Comparison of ENCODE assay signal across 18 cellular contexts in the genomic region with DNA sequence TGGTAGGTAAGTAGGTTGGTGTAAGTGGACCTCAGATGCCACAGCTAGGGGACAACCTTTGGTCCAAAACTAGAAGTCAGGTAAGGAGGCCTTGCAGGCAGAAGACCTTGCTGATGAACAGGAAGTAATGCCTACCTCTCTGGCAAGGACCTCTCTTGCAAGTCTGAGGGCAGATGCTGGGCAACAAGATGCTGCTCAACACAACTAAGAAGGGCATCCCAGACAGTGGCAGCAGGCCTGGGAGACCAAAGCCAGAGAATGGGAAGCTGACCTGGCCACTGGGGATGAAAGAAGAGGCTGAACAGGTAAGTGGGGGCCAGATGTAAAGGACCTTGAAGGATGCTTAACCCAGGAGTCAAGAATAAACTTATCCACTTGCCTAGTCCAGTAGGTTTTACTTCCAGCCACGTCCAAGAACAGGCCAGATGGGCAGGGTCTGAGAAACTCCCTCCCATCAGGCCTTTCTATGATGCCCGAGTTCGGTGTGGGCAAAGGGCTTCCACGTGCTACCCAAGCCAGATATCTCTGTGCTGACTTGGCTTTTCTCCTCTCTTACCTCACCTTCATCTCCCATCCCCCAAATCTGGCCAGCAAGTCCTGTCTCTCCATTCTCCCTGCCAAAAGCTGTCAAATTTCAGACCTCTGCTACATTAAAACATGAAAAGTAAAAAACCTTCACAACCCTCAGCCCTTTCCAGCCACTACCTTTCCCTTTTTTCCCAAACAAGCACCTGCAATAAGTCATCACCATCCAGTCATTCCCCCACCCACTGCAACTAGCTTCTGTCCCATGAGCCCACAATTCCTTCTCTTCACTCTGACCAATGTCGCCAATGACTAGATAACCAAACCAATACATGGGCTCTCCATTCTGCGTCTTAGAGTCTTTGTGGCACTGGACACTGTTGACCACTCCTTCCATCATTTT. TPM values are rescaled to one million over a fixed set of nuclear protein-coding genes. Genes with fewer than 3 reads are reported as not detected.
DNase-seq lines count a peak whose midpoint lies in the region; ATAC-seq and TF ChIP-seq lines count a peak whose summit lies in the region.
"Had no signal": no experiment of that assay in that cellular context is flagged by ENCODE, and none has a peak within 500 bp of the region (broad histone marks: within the 10 kb centered on the region; RNA-seq: fewer than 3 reads in every experiment).

No MANE protein-coding gene starts in this region.

- no peak overlapping the region for H3K4me3 ChIP-seq in HCT116 (replicated peaks in 1 of 2; ENCODE audit: low read depth in 1 of 2, low read length in 2 of 2)
- no peak overlapping the region for H3K4me3 ChIP-seq in foreskin fibroblast (ENCODE audit: low read depth in 1 of 2, low read length in 2 of 2)
- H3K4me3 ChIP-seq: A549, PC-9 had no signal

- peaks cover 3% of the 10 kb centered on the region; the same call in 1 of the 2 replicates for H4K20me1 ChIP-seq in HCT116 (ENCODE audit: insufficient read depth)

- H3K4me3 Mint-ChIP-seq in activated T-cell treated with anti-CD3 and anti-CD28 coated beads, Interleukin-2, amount 50 U/mL, for 24 hours, result no peak overlapping the region
- H3K4me3 Mint-ChIP-seq in activated T-cell treated with anti-CD3 and anti-CD28 coated beads, Interleukin-2, amount 50 U/mL, for 4 hours, result no peak overlapping the region
- H3K4me3 Mint-ChIP-seq in brain, result no peak overlapping the region
- no peak overlapping the region for H3K4me3 Mint-ChIP-seq in nephron progenitor cell
- H3K4me3 Mint-ChIP-seq: CD14-positive monocyte; dendritic cell treated with granulocyte-macrophage colony-stimulating factor and Interleukin-4, amounts not matched to agents 40 ng/mL and 50 ng/mL, for 4 days had no signal

- H3K36me3 Mint-ChIP-seq in activated T-cell treated with anti-CD3 and anti-CD28 coated beads, Interleukin-2, amount 50 U/mL, for 24 hours (ENCODE audit: low read depth), result peaks cover 72% of the 10 kb centered on the region
- peaks cover 43% of the 10 kb centered on the region for H3K36me3 Mint-ChIP-seq in activated T-cell treated with anti-CD3 and anti-CD28 coated beads, Interleukin-2, amount 50 U/mL, for 4 hours (ENCODE audit: insufficient read depth)
- H3K36me3 Mint-ChIP-seq in brain (peaks cover 72% of the 10 kb centered on the region), nephron progenitor cell (ENCODE audit: low read depth) (peaks cover 85% of the 10 kb centered on the region)

- H3K79me2 ChIP-seq in HCT116 (ENCODE audit: insufficient read depth, low read length), result no peaks in the 10 kb centered on the region

- ATAC-seq in activated T-cell treated with anti-CD3 and anti-CD28 coated beads, Interleukin-2, amount 50 U/mL, for 4 hours, result no peak
- no peak for ATAC-seq in HCT116
- ATAC-seq: stimulated activated naive CD8-positive, alpha-beta T cell treated with anti-CD3 and anti-CD28 coated beads, Interleukin-15, Interleukin-2, amounts not matched to agents 100 U/mL and 50 U/mL, for 24 hours had no signal

- intact Hi-C loops in HCT116 (cut with micrococcal nuclease), result no loop called here

- no peak overlapping the region for H3K4me2 ChIP-seq in HCT116 (ENCODE audit: low read length)
- H3K4me2 ChIP-seq: A549, PC-9 had no signal

- RAD21 ChIA-PET in HCT116 (lab: Charles Lee; ENCODE audit: low non-redundant PET in 1 of 2, low total read pairs in 2 of 2, uncharacterized antibody in 2 of 2, unreplicated experiment in 2 of 2), result no interaction called here

- no peak overlapping the region for H2AFZ ChIP-seq in HCT116 (ENCODE audit: low read depth, low read length, poor library complexity, severe bottlenecking)
- H2AFZ ChIP-seq: PC-9 had no signal

- no peak overlapping the region for H3K27ac ChIP-seq in HCT116 (ENCODE audit: low read depth, low read length)
- H3K27ac ChIP-seq: A549, neutrophil, PC-9 had no signal

- no peak for DNase-seq in activated T-cell treated with anti-CD3 and anti-CD28 coated beads, Interleukin-2, amount 50 U/mL, for 24 hours
- no peak for DNase-seq in activated T-cell treated with anti-CD3 and anti-CD28 coated beads, Interleukin-2, amount 50 U/mL, for 4 hours
- DNase-seq in HCT116 (ENCODE audit: low read depth, low spot score) (no peak), nephron progenitor cell (no peak), foreskin fibroblast (no peak), Ammon's horn (ENCODE audit: low spot score) (no peak), NOMO-1 (lab: John Stamatoyannopoulos, UW; ENCODE audit: unreplicated experiment in 2 of 2) (no peak)
- DNase-seq: erythroblast; mesenchymal stem cell; NCI-H1105 treated with DMSO at 0.1 percent for 48 hours; PC-9; stimulated activated CD4-positive, alpha-beta T cell treated with anti-CD3 and anti-CD28 coated beads, Interleukin-15, amount 100 ng/mL, for 24 hours; stimulated activated naive CD8-positive, alpha-beta T cell treated with anti-CD3 and anti-CD28 coated beads, Interleukin-15, Interleukin-2, amounts not matched to agents 100 U/mL and 50 U/mL, for 24 hours had no signal

- H3K36me3 ChIP-seq in HCT116 (ENCODE audit: control insufficient read depth in 1 of 2, insufficient read depth in 2 of 2, low read length in 2 of 2), result peaks cover 28 to 45% of the 10 kb centered on the region in 2 experiments

- TF ChIP-seq RAD21 in HCT116 (IDR thresholded peaks at IDR 0.05; ENCODE audit: low read depth), result no peak

- peaks cover 7% of the 10 kb centered on the region for H3K4me1 Mint-ChIP-seq in activated T-cell treated with anti-CD3 and anti-CD28 coated beads, Interleukin-2, amount 50 U/mL, for 24 hours (ENCODE audit: low read depth)
- H3K4me1 Mint-ChIP-seq in activated T-cell treated with anti-CD3 and anti-CD28 coated beads, Interleukin-2, amount 50 U/mL, for 4 hours (ENCODE audit: low read depth), result peaks cover 3% of the 10 kb centered on the region
- H3K4me1 Mint-ChIP-seq in brain, result peaks cover 5% of the 10 kb centered on the region
- no peaks in the 10 kb centered on the region for H3K4me1 Mint-ChIP-seq in nephron progenitor cell
- H3K4me1 Mint-ChIP-seq: CD14-positive monocyte had no signal

- CTCF ChIA-PET in HCT116 (lab: Charles Lee), result interaction anchor here (1.2 to 3.0 kb wide), 2 partner anchors 7 to 9 kb away, joined by 3 to 10 read pairs; no protein-coding TSS in a partner anchor

- no peaks in the 10 kb centered on the region for H3K9me3 ChIP-seq in HCT116 (ENCODE audit: control insufficient read depth in 1 of 2, insufficient read depth in 1 of 2, low read depth in 1 of 2, low read length in 2 of 2)
- H3K9me3 ChIP-seq: A549, neutrophil had no signal

- no peaks in the 10 kb centered on the region for H3K9me2 ChIP-seq in HCT116 (ENCODE audit: insufficient read depth)

- no peak for TF ChIP-seq POLR2A in HCT116 (IDR thresholded peaks at IDR 0.05; ENCODE audit: borderline replicate concordance, extremely low read depth, insufficient read depth, insufficient read length)

- H3K27ac Mint-ChIP-seq in activated T-cell treated with anti-CD3 and anti-CD28 coated beads, Interleukin-2, amount 50 U/mL, for 24 hours, result peak overlapping the region; percentile 63
- peak overlapping the region in 3 of 5 experiments; percentile 13 to 82 (median 14) for H3K27ac Mint-ChIP-seq in brain
- peak overlapping the region; percentile 43 for H3K27ac Mint-ChIP-seq in nephron progenitor cell

- H3K4me1 ChIP-seq in HCT116 (ENCODE audit: control insufficient read depth in 1 of 2, insufficient read depth in 2 of 2, low read length in 2 of 2), result no peaks in the 10 kb centered on the region
- H3K4me1 ChIP-seq: A549 had no signal

- BruUV-seq in HCT116 (replicated peaks; lab: Mats Ljungman, UMichigan), result no TSS peak

- H3K27me3 Mint-ChIP-seq in activated T-cell treated with anti-CD3 and anti-CD28 coated beads, Interleukin-2, amount 50 U/mL, for 24 hours, result no peaks in the 10 kb centered on the region
- no peaks in the 10 kb centered on the region for H3K27me3 Mint-ChIP-seq in activated T-cell treated with anti-CD3 and anti-CD28 coated beads, Interleukin-2, amount 50 U/mL, for 4 hours (ENCODE audit: low read depth)
- H3K27me3 Mint-ChIP-seq in brain (peaks cover 3% of the 10 kb centered on the region), nephron progenitor cell (ENCODE audit: low read depth, poor library complexity) (no peaks in the 10 kb centered on the region)
- H3K27me3 Mint-ChIP-seq: dendritic cell treated with granulocyte-macrophage colony-stimulating factor and Interleukin-4, amounts not matched to agents 40 ng/mL and 50 ng/mL, for 4 days had no signal

- H3K27me3 ChIP-seq in HCT116 (ENCODE audit: insufficient read depth, low read length), result no peaks in the 10 kb centered on the region
- H3K27me3 ChIP-seq: neutrophil had no signal

- POLR2A ChIA-PET in HCT116 (lab: Charles Lee), result no interaction called here

- H3K9ac ChIP-seq in HCT116 (ENCODE audit: low read length), result no peak overlapping the region

- peaks cover 2% of the 10 kb centered on the region for H3K9me3 Mint-ChIP-seq in activated T-cell treated with anti-CD3 and anti-CD28 coated beads, Interleukin-2, amount 50 U/mL, for 24 hours
- no peaks in the 10 kb centered on the region for H3K9me3 Mint-ChIP-seq in activated T-cell treated with anti-CD3 and anti-CD28 coated beads, Interleukin-2, amount 50 U/mL, for 4 hours
- H3K9me3 Mint-ChIP-seq in brain, result peaks cover 0 to 5% (median 0%) of the 10 kb centered on the region in 5 experiments
- peaks cover 16% of the 10 kb centered on the region for H3K9me3 Mint-ChIP-seq in nephron progenitor cell
- H3K9me3 Mint-ChIP-seq: dendritic cell treated with granulocyte-macrophage colony-stimulating factor and Interleukin-4, amounts not matched to agents 40 ng/mL and 50 ng/mL, for 4 days had no signal

- TF ChIP-seq CTCF in HCT116 (IDR thresholded peaks at IDR 0.05 in 2 of 3, conservative IDR thresholded peaks at IDR 0.05 in 1 of 3; ENCODE audit: borderline replicate concordance in 1 of 3, insufficient read depth in 1 of 3, low read depth in 2 of 3, low read length in 2 of 3), result no peak
- TF ChIP-seq CTCF in brain (conservative IDR thresholded peaks at IDR 0.05), result no peak
- TF ChIP-seq CTCF in nephron progenitor cell (IDR thresholded peaks at IDR 0.05), result no peak
- TF ChIP-seq CTCF in foreskin fibroblast (IDR thresholded peaks at IDR 0.05; ENCODE audit: low read depth, low read length), result no peak

TF ChIP-seq in HCT116, 20 proteins besides CTCF, POLR2A, EP300 and RAD21:
- TF ChIP-seq JUND (IDR thresholded peaks at IDR 0.05) (0 out of 2 replicates have a peak, but pooled peaks have one; percentile 4), SRF (IDR thresholded peaks at IDR 0.05; ENCODE audit: low read depth) (no peak), FOSL1 (IDR thresholded peaks at IDR 0.05; ENCODE audit: low read depth) (no peak), POLR2AphosphoS5 (IDR thresholded peaks at IDR 0.05; ENCODE audit: low read depth, low read length) (peak; percentile 60)

RNA-seq across cellular contexts. Expression of a gene that starts 11.5 kb away (rescaled TPM):
- 100 to 1,000 TPM in 1 of 3 donors, 10 to 100 TPM in 2; 89.1 to 104 (median 91.3) TPM for total RNA-seq in activated T-cell treated with anti-CD3 and anti-CD28 coated beads, Interleukin-2, amount 50 U/mL, for 4 hours
- total RNA-seq in HCT116 (2021; ENCODE audit: unreplicated experiment), result 45.6 TPM
- 28.5 and 41.7 TPM in 2 replicates for polyA plus RNA-seq in HCT116 (2012)
- 75.9 TPM for polyA plus RNA-seq in brain (ENCODE audit: insufficient read depth, low read depth, low replicate concordance)
